In genomic region chr1:172549621-172550280, GRCh38 we compare ENCODE assay signal across 1 cellular context.
TF ChIP-seq lines count a peak whose summit lies in the region.

No MANE protein-coding gene starts in this region.

TF ChIP-seq in GM23338, 12 proteins besides CTCF, POLR2A, EP300 and RAD21:
- TF ChIP-seq ZNF462 (CRISPR knock-in tag; IDR thresholded peaks at IDR 0.05) (no peak), JUNB (IDR thresholded peaks at IDR 0.05; ENCODE audit: unreplicated experiment) (no peak), STAT1 (IDR thresholded peaks at IDR 0.05; ENCODE audit: unreplicated experiment) (no peak), ZNF114 (CRISPR knock-in tag; IDR thresholded peaks at IDR 0.05) (no peak), CREB1 (CRISPR knock-in tag; IDR thresholded peaks at IDR 0.05; ENCODE audit: low read depth) (no peak)
- TF ChIP-seq, protein P1, sequence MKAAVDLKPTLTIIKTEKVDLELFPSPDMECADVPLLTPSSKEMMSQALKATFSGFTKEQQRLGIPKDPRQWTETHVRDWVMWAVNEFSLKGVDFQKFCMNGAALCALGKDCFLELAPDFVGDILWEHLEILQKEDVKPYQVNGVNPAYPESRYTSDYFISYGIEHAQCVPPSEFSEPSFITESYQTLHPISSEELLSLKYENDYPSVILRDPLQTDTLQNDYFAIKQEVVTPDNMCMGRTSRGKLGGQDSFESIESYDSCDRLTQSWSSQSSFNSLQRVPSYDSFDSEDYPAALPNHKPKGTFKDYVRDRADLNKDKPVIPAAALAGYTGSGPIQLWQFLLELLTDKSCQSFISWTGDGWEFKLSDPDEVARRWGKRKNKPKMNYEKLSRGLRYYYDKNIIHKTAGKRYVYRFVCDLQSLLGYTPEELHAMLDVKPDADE (IDR thresholded peaks at IDR 0.05) = no peak
